ENCODE assay signal across 10 cellular contexts in the genomic region with DNA sequence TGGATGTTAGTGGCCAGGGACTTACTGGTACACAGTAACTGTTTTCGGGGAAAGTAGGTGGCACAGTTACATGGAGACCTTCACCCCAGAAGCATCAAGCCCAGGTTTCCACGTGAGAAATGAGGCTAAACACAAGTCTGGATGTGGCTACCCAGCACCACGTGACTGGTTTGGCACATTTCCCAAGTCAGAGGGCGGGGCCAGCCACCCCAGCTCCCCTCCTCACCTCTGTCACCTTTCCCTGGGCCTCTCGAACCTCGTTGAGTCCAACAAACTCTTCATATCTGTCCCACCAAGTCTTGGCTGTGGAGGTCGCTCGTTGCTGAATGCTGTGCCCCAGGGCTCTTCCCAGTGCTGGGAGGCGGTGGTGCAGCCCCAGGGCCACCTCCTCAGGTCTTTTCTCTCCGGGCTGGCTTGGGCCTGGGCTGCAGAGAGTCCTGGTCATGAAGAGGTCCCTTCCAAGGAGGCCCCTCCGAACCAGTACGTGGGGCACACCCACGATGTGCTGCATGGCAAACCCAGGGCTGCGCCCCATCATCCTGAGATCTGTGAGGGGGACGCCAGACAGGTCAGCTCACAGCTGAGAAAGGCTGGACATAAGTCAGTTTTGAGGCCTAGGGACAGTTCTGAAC. TPM values are rescaled to one million over a fixed set of nuclear protein-coding genes. Genes with fewer than 3 reads are reported as not detected.
DNase-seq lines count a peak whose midpoint lies in the region; ATAC-seq and TF ChIP-seq lines count a peak whose summit lies in the region.
"Had no signal": no experiment of that assay in that cellular context is flagged by ENCODE, and none has a peak within 500 bp of the region (broad histone marks: within the 10 kb centered on the region; RNA-seq: fewer than 3 reads in every experiment).

No MANE protein-coding gene starts in this region.

- H3K36me3 Mint-ChIP-seq in CD14-positive monocyte: peaks cover 24 to 32% of the 10 kb centered on the region in 2 donors
- H3K36me3 Mint-ChIP-seq in MCF 10A (ENCODE audit: insufficient read depth, unreplicated experiment): peaks cover 36% of the 10 kb centered on the region
- H3K36me3 Mint-ChIP-seq in nephron (ENCODE audit: low read depth): peaks cover 3% of the 10 kb centered on the region

- H4K20me1 ChIP-seq in PC-3 (ENCODE audit: low read length): no peaks in the 10 kb centered on the region

- no peak for ATAC-seq in PC-3
- no peak for ATAC-seq in HG03342 (IDR thresholded peaks at IDR 0.05; ENCODE audit: unreplicated experiment)

- peaks cover 15% of the 10 kb centered on the region for H3K79me2 ChIP-seq in PC-3 (ENCODE audit: low read length)

- no peaks in the 10 kb centered on the region for H3K9me3 ChIP-seq in PC-3 (ENCODE audit: low read length)

- no peak overlapping the region for H3K27ac ChIP-seq in PC-3 (ENCODE audit: low read length)

- H3K36me3 ChIP-seq in PC-3 (ENCODE audit: low read depth, low read length): peaks cover 13% of the 10 kb centered on the region

- H3K9ac ChIP-seq in PC-3 (ENCODE audit: low read length): no peak overlapping the region

- TF ChIP-seq CTCF in CD14-positive monocyte (IDR thresholded peaks at IDR 0.05): no peak
- no peak for TF ChIP-seq CTCF in MCF 10A (IDR thresholded peaks at IDR 0.05; ENCODE audit: unreplicated experiment)
- no peak for TF ChIP-seq CTCF in nephron (IDR thresholded peaks at IDR 0.05; ENCODE audit: unreplicated experiment in 3 of 3)
- no peak for TF ChIP-seq CTCF in PC-3 (conservative IDR thresholded peaks at IDR 0.05; ENCODE audit: low read depth, low read length)

- H3K9me2 ChIP-seq in PC-3 (replicated peaks; ENCODE audit: low read length): no peaks in the 10 kb centered on the region

- H2AFZ ChIP-seq in PC-3 (ENCODE audit: low read length): no peak overlapping the region

- POLR2A ChIA-PET in MCF 10A (lab: Yijun Ruan, JAX) (interaction anchor here (0.6 to 20.2 kb wide), 15 partner anchors 11 to 247 kb away, joined by 3 to 749 read pairs (median 6); partner anchors contain the start of genes ATRIP, CDC25A, NME6 and UQCRC1), PC-3 (lab: Charles Lee; ENCODE audit: unreplicated experiment) (no interaction called here)

- no TSS peak for BruUV-seq in MCF 10A (replicated peaks; lab: Mats Ljungman, UMichigan)
- BruUV-seq in PC-3 (replicated peaks; lab: Mats Ljungman, UMichigan): no TSS peak

- peak; percentile 24 for DNase-seq in CD14-positive monocyte (ENCODE audit: low spot score)
- no peak for DNase-seq in MCF 10A (ENCODE audit: unreplicated experiment)
- no peak for DNase-seq in DMS114 treated with DMSO at 0.1 percent for 48 hours (lab: John Stamatoyannopoulos, UW; ENCODE audit: unreplicated experiment)
- DNase-seq in PC-3: no peak
- DNase-seq: activated CD4-positive, alpha-beta memory T cell treated with anti-CD3 and anti-CD28 coated beads, Interleukin-2, amount 10 ng/mL, durations not matched to agents 7 days and 5 days; islet precursor cell; NCI-H82 had no signal

- CTCF ChIA-PET in MCF 10A (lab: Yijun Ruan, JAX) (interaction anchor here (0.6 to 10.7 kb wide), 18 partner anchors 10 to 445 kb away, joined by 3 to 647 read pairs (median 9); partner anchors contain the start of genes ATRIP, NME6 and PFKFB4), PC-3 (lab: Charles Lee) (interaction anchor here (1.3 kb wide), 1 partner anchor 34 kb away, joined by 13 read pairs; no protein-coding TSS in a partner anchor)

- intact Hi-C loops in CD14-positive monocyte (cut with micrococcal nuclease) (loop anchor here (5.0 to 10.0 kb wide), 2 partner anchors 32 to 240 kb away; no protein-coding TSS in a partner anchor), MCF 10A (cut with micrococcal nuclease) (no loop called here), PC-3 (cut with micrococcal nuclease) (no loop called here)

- no peaks in the 10 kb centered on the region for H3F3A ChIP-seq in PC-3 (ENCODE audit: low read length, unreplicated experiment)

- H3K4me1 Mint-ChIP-seq in CD14-positive monocyte: peaks cover 33% of the 10 kb centered on the region
- H3K4me1 Mint-ChIP-seq in MCF 10A (ENCODE audit: insufficient read depth, unreplicated experiment): peaks cover 59% of the 10 kb centered on the region
- H3K4me1 Mint-ChIP-seq in nephron: peaks cover 31% of the 10 kb centered on the region

- H3K4me2 ChIP-seq in PC-3 (ENCODE audit: low read length): no peak overlapping the region

- H3K4me1 ChIP-seq in PC-3 (ENCODE audit: insufficient read depth, low read length): peaks cover 15% of the 10 kb centered on the region

- no peak overlapping the region for H3K4me3 ChIP-seq in PC-3 (ENCODE audit: low read length)

- H3K9me3 Mint-ChIP-seq in CD14-positive monocyte (no peaks in the 10 kb centered on the region), MCF 10A (ENCODE audit: unreplicated experiment) (no peaks in the 10 kb centered on the region), nephron (no peaks in the 10 kb centered on the region)
- H3K9me3 Mint-ChIP-seq: activated CD4-positive, alpha-beta memory T cell treated with anti-CD3 and anti-CD28 coated beads, Interleukin-2, amount 10 ng/mL, durations not matched to agents 7 days and 5 days had no signal

- H3K27me3 Mint-ChIP-seq in CD14-positive monocyte (ENCODE audit: low read depth in 3 of 3) (peaks cover 8 to 14% (median 9%) of the 10 kb centered on the region in 3 donors), MCF 10A (ENCODE audit: insufficient read depth, unreplicated experiment) (no peaks in the 10 kb centered on the region), nephron (ENCODE audit: low read depth) (no peaks in the 10 kb centered on the region)
- H3K27me3 Mint-ChIP-seq: activated CD4-positive, alpha-beta memory T cell treated with anti-CD3 and anti-CD28 coated beads, Interleukin-2, amount 10 ng/mL, durations not matched to agents 7 days and 5 days; B cell had no signal

- no peak overlapping the region for H3K4me3 Mint-ChIP-seq in CD14-positive monocyte
- peak overlapping the region; percentile 99 for H3K4me3 Mint-ChIP-seq in MCF 10A (ENCODE audit: unreplicated experiment)
- no peak overlapping the region for H3K4me3 Mint-ChIP-seq in nephron
- H3K4me3 Mint-ChIP-seq: activated CD4-positive, alpha-beta memory T cell treated with anti-CD3 and anti-CD28 coated beads, Interleukin-2, amount 10 ng/mL, durations not matched to agents 7 days and 5 days; B cell had no signal

- H3K27ac Mint-ChIP-seq in CD14-positive monocyte (peak overlapping the region in 2 of 7 donors; percentile 10 to 44), MCF 10A (ENCODE audit: low read depth, unreplicated experiment) (peak overlapping the region; percentile 98), nephron (peak overlapping the region; percentile 82 to 99 (median 92))
- H3K27ac Mint-ChIP-seq: activated CD4-positive, alpha-beta memory T cell treated with anti-CD3 and anti-CD28 coated beads, Interleukin-2, amount 10 ng/mL, durations not matched to agents 7 days and 5 days; B cell had no signal

- H3K27me3 ChIP-seq in PC-3 (ENCODE audit: low read length): no peaks in the 10 kb centered on the region

RNA-seq across cellular contexts. Expression of gene PLXNB1, which starts 4.8 kb away (rescaled TPM):
- polyA plus RNA-seq in CD14-positive monocyte: under 1 TPM in 1 of 2 donors, not detected in 1; 0.14 TPM
- total RNA-seq in MCF 10A (2022) (90.0 and 101 TPM in 2 replicates), PC-3 (2014; rRNA removed) (31.8 and 35.4 TPM in 2 replicates)

RNA-seq across cellular contexts. Expression of gene CCDC51, which starts 5.2 kb away (rescaled TPM):
- polyA plus RNA-seq in CD14-positive monocyte: 1 to 10 TPM; 5.4 to 5.9 TPM
- total RNA-seq in MCF 10A (2022) (31.9 and 32.5 TPM in 2 replicates), PC-3 (2014; rRNA removed) (27.8 and 30.9 TPM in 2 replicates)

RNA-seq across cellular contexts. Expression of gene TMA7, which starts 5.3 kb away (rescaled TPM):
- 100 to 1,000 TPM; 478 to 559 TPM for polyA plus RNA-seq in CD14-positive monocyte
- 356 and 372 TPM in 2 replicates for total RNA-seq in MCF 10A (2022)
- 517 and 618 TPM in 2 replicates for total RNA-seq in PC-3 (2014; rRNA removed)

RNA-seq across cellular contexts. Expression of gene ATRIP, which starts 11.8 kb away (rescaled TPM):
- 1 to 10 TPM; 1.8 to 2.8 TPM for polyA plus RNA-seq in CD14-positive monocyte
- total RNA-seq in MCF 10A (2022): 8.6 and 9.1 TPM in 2 replicates
- 13.9 and 16.1 TPM in 2 replicates for total RNA-seq in PC-3 (2014; rRNA removed)

Comparison
In these comparisons a context has a peak if more than half of its experiments do, and no peak if none do; other contexts are left out.
1. intact Hi-C loops: an anchor here in CD14-positive monocyte (5.0 to 10.0 kb wide); none called in MCF 10A and PC-3.